Comparison of ENCODE assay signal across 8 cellular contexts in genomic region chr1:7771673-7772299, GRCh38. TPM values are rescaled to one million over a fixed set of nuclear protein-coding genes. Genes with fewer than 3 reads are reported as not detected.
A peak's percentile ranks its signal among the peaks of the same experiment; 100 is the strongest.
DNase-seq lines count a peak whose midpoint lies in the region; ATAC-seq and TF ChIP-seq lines count a peak whose summit lies in the region.

No MANE protein-coding gene starts in this region.

- peaks cover 0 to 15% of the 10 kb centered on the region in 2 donors for H3K4me1 ChIP-seq in right atrium auricular region
- H3K4me1 ChIP-seq in SJSA1 (replicated peaks): peaks cover 11% of the 10 kb centered on the region

- H3K27me3 ChIP-seq in right atrium auricular region (no peaks in the 10 kb centered on the region), SJSA1 (replicated peaks) (peaks cover 3% of the 10 kb centered on the region; the same call in 1 of the 2 replicates)

- H3K4me3 ChIP-seq in right atrium auricular region (peak overlapping the region; percentile 92 to 97), SJSA1 (peak overlapping the region; percentile 96), fibroblast of mammary gland (ENCODE audit: control insufficient read depth, low read depth, low read length) (peak overlapping the region; percentile 87), retinal pigment epithelial cell (ENCODE audit: low read length) (peak overlapping the region; percentile 88)

- intact Hi-C loops in left ventricle myocardium superior (cut with micrococcal nuclease): no loop called here

- H3K9me3 ChIP-seq in right atrium auricular region: no peaks in the 10 kb centered on the region
- H3K9me3 ChIP-seq in SJSA1 (replicated peaks): no peaks in the 10 kb centered on the region

- peaks cover 18% of the 10 kb centered on the region for H3K36me3 ChIP-seq in right atrium auricular region
- peaks cover 43% of the 10 kb centered on the region for H3K36me3 ChIP-seq in SJSA1

- TF ChIP-seq CTCF in right atrium auricular region (IDR thresholded peaks at IDR 0.05): no peak
- no peak for TF ChIP-seq CTCF in fibroblast of mammary gland (conservative IDR thresholded peaks at IDR 0.05; ENCODE audit: control insufficient read depth, insufficient read depth, low read depth, low read length)
- no peak for TF ChIP-seq CTCF in retinal pigment epithelial cell (conservative IDR thresholded peaks at IDR 0.05; ENCODE audit: low read depth, low read length)

- H3K27ac ChIP-seq in right atrium auricular region (peak overlapping the region; percentile 89 to 91), SJSA1 (peak overlapping the region; percentile 72)

- ATAC-seq in left ventricle myocardium superior (no peak), HG03045 (IDR thresholded peaks at IDR 0.05; ENCODE audit: unreplicated experiment) (no peak)

- DNase-seq in right atrium auricular region (ENCODE audit: low spot score) (no peak), left ventricle myocardium superior (no peak), SJSA1 (ENCODE audit: low read depth in 1 of 2, low spot score in 2 of 2) (no peak), fibroblast of mammary gland (ENCODE audit: low read depth) (peak; percentile 10), retinal pigment epithelial cell (ENCODE audit: low read depth) (no peak), SW 1271 (lab: John Stamatoyannopoulos, UW) (no peak), COLO668 (lab: John Stamatoyannopoulos, UW; ENCODE audit: unreplicated experiment) (no peak)

RNA-seq across cellular contexts. Expression of gene VAMP3, which starts 0.7 kb away (rescaled TPM):
- total RNA-seq in right atrium auricular region (10 to 100 TPM; 84.3 to 97.9 TPM), left ventricle myocardium superior (64.7 TPM)
- 110 and 162 TPM in 2 replicates for total RNA-seq in SJSA1 (2014; rRNA removed; shearing (Covaris generic))

RNA-seq across cellular contexts. Expression of gene PER3, which starts 12.3 kb away (rescaled TPM):
- total RNA-seq in right atrium auricular region: 10 to 100 TPM; 11.7 to 17.8 TPM
- total RNA-seq in left ventricle myocardium superior: 20.4 TPM
- total RNA-seq in SJSA1 (2014; rRNA removed; shearing (Covaris generic)): 5.6 and 13.2 TPM in 2 replicates
